1 cellular context compared by ENCODE assay signal in the genomic region with DNA sequence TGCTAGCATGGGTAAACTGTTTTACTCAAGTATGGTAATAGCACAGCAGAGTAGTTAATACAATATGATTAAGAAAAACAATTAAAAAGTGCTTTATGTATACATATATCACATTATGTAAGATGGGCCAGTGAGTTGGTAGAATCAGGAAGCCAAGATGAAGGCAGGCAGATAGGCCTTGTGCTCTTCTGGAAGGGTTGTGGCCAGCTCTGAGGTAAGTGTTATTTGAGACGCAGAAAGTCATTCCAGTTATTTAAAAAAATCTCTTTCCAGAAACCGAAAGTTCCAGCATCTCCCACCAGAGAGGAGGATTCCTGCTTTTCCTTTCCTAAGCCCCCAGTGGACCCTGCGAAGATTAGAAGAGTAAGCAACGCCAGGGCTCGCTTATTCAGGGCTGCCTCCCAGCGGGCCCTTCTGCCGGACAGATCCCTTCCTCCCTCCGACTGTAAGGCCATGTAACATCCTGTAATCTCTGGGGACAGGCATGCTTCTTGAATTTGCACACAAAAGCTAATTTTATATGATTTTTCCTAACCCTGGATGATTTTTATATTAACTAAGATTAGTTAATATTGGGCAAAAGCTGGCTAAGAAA.
TF ChIP-seq lines count a peak whose summit lies in the region.

No MANE protein-coding gene starts in this region.

TF ChIP-seq in WTC11, 78 proteins besides CTCF, POLR2A, EP300 and RAD21 (continued from another document):
- TF ChIP-seq, protein P1, sequence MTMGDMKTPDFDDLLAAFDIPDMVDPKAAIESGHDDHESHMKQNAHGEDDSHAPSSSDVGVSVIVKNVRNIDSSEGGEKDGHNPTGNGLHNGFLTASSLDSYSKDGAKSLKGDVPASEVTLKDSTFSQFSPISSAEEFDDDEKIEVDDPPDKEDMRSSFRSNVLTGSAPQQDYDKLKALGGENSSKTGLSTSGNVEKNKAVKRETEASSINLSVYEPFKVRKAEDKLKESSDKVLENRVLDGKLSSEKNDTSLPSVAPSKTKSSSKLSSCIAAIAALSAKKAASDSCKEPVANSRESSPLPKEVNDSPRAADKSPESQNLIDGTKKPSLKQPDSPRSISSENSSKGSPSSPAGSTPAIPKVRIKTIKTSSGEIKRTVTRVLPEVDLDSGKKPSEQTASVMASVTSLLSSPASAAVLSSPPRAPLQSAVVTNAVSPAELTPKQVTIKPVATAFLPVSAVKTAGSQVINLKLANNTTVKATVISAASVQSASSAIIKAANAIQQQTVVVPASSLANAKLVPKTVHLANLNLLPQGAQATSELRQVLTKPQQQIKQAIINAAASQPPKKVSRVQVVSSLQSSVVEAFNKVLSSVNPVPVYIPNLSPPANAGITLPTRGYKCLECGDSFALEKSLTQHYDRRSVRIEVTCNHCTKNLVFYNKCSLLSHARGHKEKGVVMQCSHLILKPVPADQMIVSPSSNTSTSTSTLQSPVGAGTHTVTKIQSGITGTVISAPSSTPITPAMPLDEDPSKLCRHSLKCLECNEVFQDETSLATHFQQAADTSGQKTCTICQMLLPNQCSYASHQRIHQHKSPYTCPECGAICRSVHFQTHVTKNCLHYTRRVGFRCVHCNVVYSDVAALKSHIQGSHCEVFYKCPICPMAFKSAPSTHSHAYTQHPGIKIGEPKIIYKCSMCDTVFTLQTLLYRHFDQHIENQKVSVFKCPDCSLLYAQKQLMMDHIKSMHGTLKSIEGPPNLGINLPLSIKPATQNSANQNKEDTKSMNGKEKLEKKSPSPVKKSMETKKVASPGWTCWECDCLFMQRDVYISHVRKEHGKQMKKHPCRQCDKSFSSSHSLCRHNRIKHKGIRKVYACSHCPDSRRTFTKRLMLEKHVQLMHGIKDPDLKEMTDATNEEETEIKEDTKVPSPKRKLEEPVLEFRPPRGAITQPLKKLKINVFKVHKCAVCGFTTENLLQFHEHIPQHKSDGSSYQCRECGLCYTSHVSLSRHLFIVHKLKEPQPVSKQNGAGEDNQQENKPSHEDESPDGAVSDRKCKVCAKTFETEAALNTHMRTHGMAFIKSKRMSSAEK (CRISPR knock-in tag; IDR thresholded peaks at IDR 0.05; ENCODE audit: borderline replicate concordance): no peak
- TF ChIP-seq, protein P2, sequence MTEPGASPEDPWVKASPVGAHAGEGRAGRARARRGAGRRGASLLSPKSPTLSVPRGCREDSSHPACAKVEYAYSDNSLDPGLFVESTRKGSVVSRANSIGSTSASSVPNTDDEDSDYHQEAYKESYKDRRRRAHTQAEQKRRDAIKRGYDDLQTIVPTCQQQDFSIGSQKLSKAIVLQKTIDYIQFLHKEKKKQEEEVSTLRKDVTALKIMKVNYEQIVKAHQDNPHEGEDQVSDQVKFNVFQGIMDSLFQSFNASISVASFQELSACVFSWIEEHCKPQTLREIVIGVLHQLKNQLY (CRISPR knock-in tag; IDR thresholded peaks at IDR 0.05): no peak
- no peak for TF ChIP-seq ZNF219 (CRISPR knock-in tag; IDR thresholded peaks at IDR 0.05; ENCODE audit: borderline replicate concordance)
- no peak for TF ChIP-seq TP53 (CRISPR knock-in tag; IDR thresholded peaks at IDR 0.05)
- TF ChIP-seq CBFB (CRISPR knock-in tag; IDR thresholded peaks at IDR 0.05; ENCODE audit: low read depth): no peak
- TF ChIP-seq, protein P3, sequence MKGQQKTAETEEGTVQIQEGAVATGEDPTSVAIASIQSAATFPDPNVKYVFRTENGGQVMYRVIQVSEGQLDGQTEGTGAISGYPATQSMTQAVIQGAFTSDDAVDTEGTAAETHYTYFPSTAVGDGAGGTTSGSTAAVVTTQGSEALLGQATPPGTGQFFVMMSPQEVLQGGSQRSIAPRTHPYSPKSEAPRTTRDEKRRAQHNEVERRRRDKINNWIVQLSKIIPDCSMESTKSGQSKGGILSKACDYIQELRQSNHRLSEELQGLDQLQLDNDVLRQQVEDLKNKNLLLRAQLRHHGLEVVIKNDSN (CRISPR knock-in tag; IDR thresholded peaks at IDR 0.05): no peak
- TF ChIP-seq, protein P4, sequence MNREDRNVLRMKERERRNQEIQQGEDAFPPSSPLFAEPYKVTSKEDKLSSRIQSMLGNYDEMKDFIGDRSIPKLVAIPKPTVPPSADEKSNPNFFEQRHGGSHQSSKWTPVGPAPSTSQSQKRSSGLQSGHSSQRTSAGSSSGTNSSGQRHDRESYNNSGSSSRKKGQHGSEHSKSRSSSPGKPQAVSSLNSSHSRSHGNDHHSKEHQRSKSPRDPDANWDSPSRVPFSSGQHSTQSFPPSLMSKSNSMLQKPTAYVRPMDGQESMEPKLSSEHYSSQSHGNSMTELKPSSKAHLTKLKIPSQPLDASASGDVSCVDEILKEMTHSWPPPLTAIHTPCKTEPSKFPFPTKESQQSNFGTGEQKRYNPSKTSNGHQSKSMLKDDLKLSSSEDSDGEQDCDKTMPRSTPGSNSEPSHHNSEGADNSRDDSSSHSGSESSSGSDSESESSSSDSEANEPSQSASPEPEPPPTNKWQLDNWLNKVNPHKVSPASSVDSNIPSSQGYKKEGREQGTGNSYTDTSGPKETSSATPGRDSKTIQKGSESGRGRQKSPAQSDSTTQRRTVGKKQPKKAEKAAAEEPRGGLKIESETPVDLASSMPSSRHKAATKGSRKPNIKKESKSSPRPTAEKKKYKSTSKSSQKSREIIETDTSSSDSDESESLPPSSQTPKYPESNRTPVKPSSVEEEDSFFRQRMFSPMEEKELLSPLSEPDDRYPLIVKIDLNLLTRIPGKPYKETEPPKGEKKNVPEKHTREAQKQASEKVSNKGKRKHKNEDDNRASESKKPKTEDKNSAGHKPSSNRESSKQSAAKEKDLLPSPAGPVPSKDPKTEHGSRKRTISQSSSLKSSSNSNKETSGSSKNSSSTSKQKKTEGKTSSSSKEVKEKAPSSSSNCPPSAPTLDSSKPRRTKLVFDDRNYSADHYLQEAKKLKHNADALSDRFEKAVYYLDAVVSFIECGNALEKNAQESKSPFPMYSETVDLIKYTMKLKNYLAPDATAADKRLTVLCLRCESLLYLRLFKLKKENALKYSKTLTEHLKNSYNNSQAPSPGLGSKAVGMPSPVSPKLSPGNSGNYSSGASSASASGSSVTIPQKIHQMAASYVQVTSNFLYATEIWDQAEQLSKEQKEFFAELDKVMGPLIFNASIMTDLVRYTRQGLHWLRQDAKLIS (CRISPR knock-in tag; IDR thresholded peaks at IDR 0.05; ENCODE audit: borderline replicate concordance): no peak
- TF ChIP-seq, protein P5, sequence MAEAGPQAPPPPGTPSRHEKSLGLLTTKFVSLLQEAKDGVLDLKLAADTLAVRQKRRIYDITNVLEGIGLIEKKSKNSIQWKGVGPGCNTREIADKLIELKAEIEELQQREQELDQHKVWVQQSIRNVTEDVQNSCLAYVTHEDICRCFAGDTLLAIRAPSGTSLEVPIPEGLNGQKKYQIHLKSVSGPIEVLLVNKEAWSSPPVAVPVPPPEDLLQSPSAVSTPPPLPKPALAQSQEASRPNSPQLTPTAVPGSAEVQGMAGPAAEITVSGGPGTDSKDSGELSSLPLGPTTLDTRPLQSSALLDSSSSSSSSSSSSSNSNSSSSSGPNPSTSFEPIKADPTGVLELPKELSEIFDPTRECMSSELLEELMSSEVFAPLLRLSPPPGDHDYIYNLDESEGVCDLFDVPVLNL (CRISPR knock-in tag; IDR thresholded peaks at IDR 0.05; ENCODE audit: borderline replicate concordance, low read depth): no peak
- TF ChIP-seq ZNF671 (CRISPR knock-in tag; IDR thresholded peaks at IDR 0.05): no peak
